16 cellular contexts compared by ENCODE assay signal in genomic region chr2:85839461-85839860, GRCh38. TPM values are rescaled to one million over a fixed set of nuclear protein-coding genes. Genes with fewer than 3 reads are reported as not detected.
A peak's percentile ranks its signal among the peaks of the same experiment; 100 is the strongest.
DNase-seq lines count a peak whose midpoint lies in the region; ATAC-seq and TF ChIP-seq lines count a peak whose summit lies in the region.
"Had no signal": no experiment of that assay in that cellular context is flagged by ENCODE, and none has a peak within 500 bp of the region (broad histone marks: within the 10 kb centered on the region; RNA-seq: fewer than 3 reads in every experiment).

No MANE protein-coding gene starts in this region.

- POLR2A ChIA-PET in CD4-positive, alpha-beta T cell (lab: Charles Lee), result interaction anchor here (2.1 kb wide), 1 partner anchor 14 kb away, joined by 8 read pairs; no protein-coding TSS in a partner anchor
- POLR2A ChIA-PET in activated CD8-positive, alpha-beta T cell treated with anti-CD3 and anti-CD28 coated beads for 36 hours (lab: Charles Lee), result interaction anchor here (0.8 to 1.5 kb wide), 3 partner anchors 7 to 14 kb away, joined by 3 to 6 read pairs (median 4); no protein-coding TSS in a partner anchor
- POLR2A ChIA-PET in naive thymus-derived CD4-positive, alpha-beta T cell (lab: Charles Lee), result interaction anchor here (1.0 to 1.5 kb wide), 2 partner anchors 12 to 48 kb away, joined by 5 to 6 read pairs; no protein-coding TSS in a partner anchor

- H3K36me3 Mint-ChIP-seq in activated T-cell treated with anti-CD3 and anti-CD28 coated beads, Interleukin-2, amount 50 U/mL, for 72 hours (ENCODE audit: insufficient read depth in 2 of 2), result peaks cover 5 to 7% of the 10 kb centered on the region in 2 donors
- peaks cover 57% of the 10 kb centered on the region for H3K36me3 Mint-ChIP-seq in CD4-positive, alpha-beta T cell (ENCODE audit: low read depth)
- peaks cover 27% of the 10 kb centered on the region for H3K36me3 Mint-ChIP-seq in activated CD8-positive, alpha-beta T cell treated with anti-CD3 and anti-CD28 coated beads for 36 hours (ENCODE audit: low read depth)
- H3K36me3 Mint-ChIP-seq in naive thymus-derived CD4-positive, alpha-beta T cell, result peaks cover 7 to 68% (median 40%) of the 10 kb centered on the region in 5 donors

- 92 to 93% methylated on average over 10 of the region's 10 CpGs for WGBS in testis, 2 donors

- no peak for DNase-seq in activated T-cell treated with anti-CD3 and anti-CD28 coated beads, Interleukin-2, amount 50 U/mL, for 72 hours
- DNase-seq in activated T-cell treated with anti-CD3 and anti-CD28 coated beads, Interleukin-2, amount 50 U/mL, for 48 hours, result no peak
- DNase-seq in CD4-positive, alpha-beta T cell, result no peak
- no peak for DNase-seq in activated CD8-positive, alpha-beta T cell treated with anti-CD3 and anti-CD28 coated beads for 36 hours
- DNase-seq in naive thymus-derived CD4-positive, alpha-beta T cell, result no peak
- DNase-seq in testis, result no peak
- DNase-seq: AML-193, DMS 273 treated with DMSO at 0.1 percent for 48 hours, HFFc6, KG1, NCI-H1092 treated with DMSO at 0.1 percent for 48 hours, NCI-H1694 treated with DMSO at 0.1 percent for 48 hours, NCI-H446, NCI-H748 treated with DMSO at 0.1 percent for 48 hours, PC-3 had no signal

- H3K27ac Mint-ChIP-seq in activated T-cell treated with anti-CD3 and anti-CD28 coated beads, Interleukin-2, amount 50 U/mL, for 72 hours, result peak overlapping the region; percentile 59
- peak overlapping the region; percentile 65 for H3K27ac Mint-ChIP-seq in CD4-positive, alpha-beta T cell
- H3K27ac Mint-ChIP-seq in activated CD8-positive, alpha-beta T cell treated with anti-CD3 and anti-CD28 coated beads for 36 hours, result peak overlapping the region; percentile 52
- H3K27ac Mint-ChIP-seq in naive thymus-derived CD4-positive, alpha-beta T cell, result peak overlapping the region in 7 of 9 donors; percentile 8 to 82 (median 75)
- H3K27ac Mint-ChIP-seq: HFFc6 had no signal

- no peak overlapping the region for H3K4me3 ChIP-seq in naive thymus-derived CD4-positive, alpha-beta T cell (ENCODE audit: low read length)
- H3K4me3 ChIP-seq in testis, result no peak overlapping the region

- no peaks in the 10 kb centered on the region for H3K4me1 Mint-ChIP-seq in activated T-cell treated with anti-CD3 and anti-CD28 coated beads, Interleukin-2, amount 50 U/mL, for 72 hours (ENCODE audit: low read depth)
- peaks cover 18% of the 10 kb centered on the region for H3K4me1 Mint-ChIP-seq in CD4-positive, alpha-beta T cell (ENCODE audit: low read depth)
- peaks cover 19% of the 10 kb centered on the region for H3K4me1 Mint-ChIP-seq in activated CD8-positive, alpha-beta T cell treated with anti-CD3 and anti-CD28 coated beads for 36 hours (ENCODE audit: low read depth)
- peaks cover 6 to 36% (median 21%) of the 10 kb centered on the region in 7 donors for H3K4me1 Mint-ChIP-seq in naive thymus-derived CD4-positive, alpha-beta T cell

- peaks cover 5 to 8% of the 10 kb centered on the region in 2 donors for H3K9me3 Mint-ChIP-seq in activated T-cell treated with anti-CD3 and anti-CD28 coated beads, Interleukin-2, amount 50 U/mL, for 72 hours
- no peaks in the 10 kb centered on the region for H3K9me3 Mint-ChIP-seq in CD4-positive, alpha-beta T cell
- peaks cover 3% of the 10 kb centered on the region for H3K9me3 Mint-ChIP-seq in activated CD8-positive, alpha-beta T cell treated with anti-CD3 and anti-CD28 coated beads for 36 hours
- peaks cover 0 to 11% (median 0%) of the 10 kb centered on the region in 11 donors for H3K9me3 Mint-ChIP-seq in naive thymus-derived CD4-positive, alpha-beta T cell

- CTCF ChIA-PET in CD4-positive, alpha-beta T cell (lab: Charles Lee), result no interaction called here
- CTCF ChIA-PET in activated CD8-positive, alpha-beta T cell treated with anti-CD3 and anti-CD28 coated beads for 36 hours (lab: Charles Lee), result interaction anchor here (0.7 to 5.0 kb wide), 4 partner anchors 10 to 49 kb away, joined by 3 to 22 read pairs (median 9); partner anchors contain the start of gene ST3GAL5
- CTCF ChIA-PET in naive thymus-derived CD4-positive, alpha-beta T cell (lab: Charles Lee), result interaction anchor here (0.8 kb wide), 1 partner anchor 14 kb away, joined by 3 read pairs; no protein-coding TSS in a partner anchor

- no peaks in the 10 kb centered on the region for H3K27me3 ChIP-seq in CD4-positive, alpha-beta T cell (ENCODE audit: control insufficient read depth, insufficient read depth, low read length)
- no peaks in the 10 kb centered on the region for H3K27me3 ChIP-seq in naive thymus-derived CD4-positive, alpha-beta T cell (ENCODE audit: control insufficient read depth in 2 of 2, insufficient read depth in 2 of 2, low read length in 2 of 2)
- H3K27me3 ChIP-seq in testis, result no peaks in the 10 kb centered on the region

- peaks cover 4% of the 10 kb centered on the region for H3K9me3 ChIP-seq in CD4-positive, alpha-beta T cell (ENCODE audit: control insufficient read depth, low read length)
- H3K9me3 ChIP-seq in naive thymus-derived CD4-positive, alpha-beta T cell (ENCODE audit: control insufficient read depth in 2 of 3, low read length in 3 of 3), result no peaks in the 10 kb centered on the region
- H3K9me3 ChIP-seq in testis, result no peaks in the 10 kb centered on the region

- intact Hi-C loops in CD4-positive, alpha-beta T cell (cut with DNase I, micrococcal nuclease), result no loop called here
- intact Hi-C loops in activated CD8-positive, alpha-beta T cell treated with anti-CD3 and anti-CD28 coated beads for 36 hours (cut with micrococcal nuclease), result no loop called here
- intact Hi-C loops in naive thymus-derived CD4-positive, alpha-beta T cell (cut with micrococcal nuclease), result no loop called here
- intact Hi-C loops in testis (cut with DNase I; ENCODE audit: low total_unique reads), result no loop called here

- no peak for ATAC-seq in activated T-cell treated with anti-CD3 and anti-CD28 coated beads, Interleukin-2, amount 50 U/mL, for 72 hours (replicated peaks in 1 of 2)
- no peak for ATAC-seq in CD4-positive, alpha-beta T cell (ENCODE audit: poor library complexity)
- ATAC-seq in activated CD8-positive, alpha-beta T cell treated with anti-CD3 and anti-CD28 coated beads for 36 hours, result no peak
- no peak for ATAC-seq in naive thymus-derived CD4-positive, alpha-beta T cell
- no peak for ATAC-seq in GM18517 (IDR thresholded peaks at IDR 0.05; ENCODE audit: unreplicated experiment)
- ATAC-seq: PC-3 had no signal

- TF ChIP-seq CTCF in CD4-positive, alpha-beta T cell (IDR thresholded peaks at IDR 0.05), result no peak
- no peak for TF ChIP-seq CTCF in activated CD8-positive, alpha-beta T cell treated with anti-CD3 and anti-CD28 coated beads for 36 hours (IDR thresholded peaks at IDR 0.05)
- TF ChIP-seq CTCF in testis (IDR thresholded peaks at IDR 0.05), result no peak

- peaks cover 0 to 22% (median 4%) of the 10 kb centered on the region in 3 experiments for H3K36me3 ChIP-seq in naive thymus-derived CD4-positive, alpha-beta T cell (ENCODE audit: control insufficient read depth in 2 of 3, insufficient read depth in 3 of 3, low read length in 3 of 3)
- H3K36me3 ChIP-seq in testis (ENCODE audit: low read depth, missing control alignments), result no peaks in the 10 kb centered on the region

- H3K27me3 Mint-ChIP-seq in activated T-cell treated with anti-CD3 and anti-CD28 coated beads, Interleukin-2, amount 50 U/mL, for 72 hours (ENCODE audit: low read depth), result no peaks in the 10 kb centered on the region
- H3K27me3 Mint-ChIP-seq in CD4-positive, alpha-beta T cell, result no peaks in the 10 kb centered on the region
- H3K27me3 Mint-ChIP-seq in activated CD8-positive, alpha-beta T cell treated with anti-CD3 and anti-CD28 coated beads for 36 hours, result no peaks in the 10 kb centered on the region
- peaks cover 0 to 9% (median 0%) of the 10 kb centered on the region in 5 donors for H3K27me3 Mint-ChIP-seq in naive thymus-derived CD4-positive, alpha-beta T cell

- peaks cover 0 to 6% of the 10 kb centered on the region in 2 donors for H3K4me1 ChIP-seq in naive thymus-derived CD4-positive, alpha-beta T cell (ENCODE audit: control insufficient read depth in 2 of 2, insufficient read depth in 2 of 2, low read length in 2 of 2)
- no peaks in the 10 kb centered on the region for H3K4me1 ChIP-seq in testis

- H3K4me3 Mint-ChIP-seq in activated T-cell treated with anti-CD3 and anti-CD28 coated beads, Interleukin-2, amount 50 U/mL, for 72 hours, result no peak overlapping the region
- no peak overlapping the region for H3K4me3 Mint-ChIP-seq in CD4-positive, alpha-beta T cell
- H3K4me3 Mint-ChIP-seq in activated CD8-positive, alpha-beta T cell treated with anti-CD3 and anti-CD28 coated beads for 36 hours, result no peak overlapping the region
- peak overlapping the region in 3 of 10 donors; percentile 18 to 51 (median 41) for H3K4me3 Mint-ChIP-seq in naive thymus-derived CD4-positive, alpha-beta T cell
- H3K4me3 Mint-ChIP-seq: HFFc6 had no signal

- no peak overlapping the region for H3K27ac ChIP-seq in CD4-positive, alpha-beta T cell (ENCODE audit: low read depth, low read length)
- H3K27ac ChIP-seq in naive thymus-derived CD4-positive, alpha-beta T cell (ENCODE audit: low read depth, low read length), result no peak overlapping the region
- no peak overlapping the region for H3K27ac ChIP-seq in testis

- TF ChIP-seq POLR2A in testis (IDR thresholded peaks at IDR 0.05), result no peak

RNA-seq across cellular contexts. Expression of gene ST3GAL5, which starts 49.3 kb away (rescaled TPM):
- 10 to 100 TPM; 10.4 to 11.3 TPM for total RNA-seq in activated T-cell treated with anti-CD3 and anti-CD28 coated beads, Interleukin-2, amount 50 U/mL, for 72 hours
- 10 to 100 TPM; 76.7 to 77.8 TPM for total RNA-seq in CD4-positive, alpha-beta T cell
- total RNA-seq in activated CD8-positive, alpha-beta T cell treated with anti-CD3 and anti-CD28 coated beads for 36 hours, result 10 to 100 TPM; 21.1 to 21.5 TPM
- 10 to 100 TPM; 37.9 to 53.6 (median 43.0) TPM for total RNA-seq in naive thymus-derived CD4-positive, alpha-beta T cell
- 10 to 100 TPM; 15.0 to 16.8 TPM for polyA plus RNA-seq in naive thymus-derived CD4-positive, alpha-beta T cell
- 10 to 100 TPM; 38.3 to 60.0 TPM for total RNA-seq in testis
- polyA plus RNA-seq in testis (ENCODE audit: insufficient read depth, low read depth, low replicate concordance), result 48.2 TPM
